19 cellular contexts compared by ENCODE assay signal in the genomic region with DNA sequence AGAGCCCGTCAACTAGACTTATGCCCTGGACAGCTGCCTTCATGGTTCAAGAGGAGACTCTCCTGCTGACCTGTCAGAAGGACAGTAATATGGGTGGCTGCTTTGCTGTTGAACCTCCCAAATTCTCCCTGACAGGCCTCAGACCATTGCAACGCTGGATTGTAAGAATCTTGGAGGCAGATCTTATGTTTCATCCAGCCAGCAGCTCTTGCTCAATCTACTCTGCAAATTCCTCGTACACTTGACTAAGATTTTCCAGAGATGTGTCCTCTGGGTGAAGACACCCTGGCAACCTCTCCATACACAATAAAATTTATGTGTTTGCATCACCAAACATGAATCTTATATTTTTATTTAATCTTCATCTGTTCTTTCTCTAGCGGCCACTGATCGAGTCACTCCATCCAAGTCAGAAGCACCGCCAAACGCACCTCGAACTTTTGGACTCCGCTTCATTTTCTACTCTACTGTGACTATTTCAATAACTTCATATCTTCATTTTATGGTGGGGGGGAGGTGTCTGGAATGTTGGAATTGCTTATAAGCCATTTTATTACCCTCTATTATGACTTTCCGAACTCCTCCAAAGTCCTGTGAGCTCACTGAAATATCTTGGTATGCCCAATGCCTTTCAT.
DNase-seq lines count a peak whose midpoint lies in the region; ATAC-seq, FAIRE-seq and TF ChIP-seq lines count a peak whose summit lies in the region.
"Had no signal": no experiment of that assay in that cellular context is flagged by ENCODE, and none has a peak within 500 bp of the region (broad histone marks: within the 10 kb centered on the region; RNA-seq: fewer than 3 reads in every experiment).

No MANE protein-coding gene starts in this region.

- CTCF ChIA-PET in K562 (lab: Yijun Ruan, JAX; ENCODE audit: low intra/inter-chr PET ratio) = interaction anchor here (2.5 kb wide), 1 partner anchor 453 kb away, joined by 10 read pairs; no protein-coding TSS in a partner anchor
- CTCF ChIA-PET in RWPE1 (lab: Yijun Ruan, JAX) = interaction anchor here (0.7 kb wide), 1 partner anchor 274 kb away, joined by 3 read pairs; no protein-coding TSS in a partner anchor

- peaks cover 11% of the 10 kb centered on the region; the same call in 1 of the 3 replicates for H3K36me3 ChIP-seq in K562 (ENCODE audit: control insufficient read depth, insufficient read depth, low read length)
- no peaks in the 10 kb centered on the region for H3K36me3 ChIP-seq in transverse colon

- FAIRE-seq in K562 (lab: Jason Lieb, UNC) (no peak), endometrium (lab: Jason Lieb, UNC) (peak; percentile 60)
- FAIRE-seq: GM12891, GM18507 had no signal

- intact Hi-C loops in K562 (cut with micrococcal nuclease) (loop anchor here (5.0 to 10.0 kb wide), 3 partner anchors 300 to 662 kb away; no protein-coding TSS in a partner anchor), transverse colon (cut with DNase I; ENCODE audit: low total_unique reads) (no loop called here)

- no peak for TF ChIP-seq CTCF in K562 (IDR thresholded peaks at IDR 0.05 in 2 of 3, conservative IDR thresholded peaks at IDR 0.05 in 1 of 3; ENCODE audit: insufficient read depth in 2 of 3, low read depth in 1 of 3, low read length in 3 of 3)
- TF ChIP-seq CTCF in transverse colon (IDR thresholded peaks at IDR 0.05) = no peak
- no peak for TF ChIP-seq CTCF in RWPE1 (conservative IDR thresholded peaks at IDR 0.05; ENCODE audit: low read depth)

- H3K4me1 ChIP-seq in K562 (replicated peaks in 1 of 2; ENCODE audit: control insufficient read depth in 2 of 2, insufficient read depth in 2 of 2, low read length in 2 of 2) (peaks cover 0 to 10% of the 10 kb centered on the region in 2 experiments; a peak in 3 of 5 replicates), transverse colon (peaks cover 0 to 2% (median 0%) of the 10 kb centered on the region in 4 donors)

- no peak for TF ChIP-seq RAD21 in K562 (CRISPR knock-in tag; conservative IDR thresholded peaks at IDR 0.05 in 1 of 2, IDR thresholded peaks at IDR 0.05 in 1 of 2)

- DNase-seq in K562 (ENCODE audit: extremely low read depth in 1 of 4, low spot score in 3 of 4) (no peak), mucosa of gallbladder (ENCODE audit: low spot score) (peak; percentile 17), transverse colon (no peak), NCI-H226 (no peak), RWPE1 (ENCODE audit: low spot score) (no peak), SIG-M5 treated with dmso at 0.1 percent for 504 hours (lab: John Stamatoyannopoulos, UW; ENCODE audit: unreplicated experiment) (no peak)
- DNase-seq: ACHN, COR-L47, GF-D8, KG1, NCI-H2029, NCI-H2171 treated with DMSO at 0.1 percent for 48 hours, NCI-H510A treated with DMSO at 0.1 percent for 48 hours, NCI-H82, PC-3 had no signal

- H3K4me3 ChIP-seq in K562 (no peak overlapping the region), transverse colon (no peak overlapping the region)
- H3K4me3 ChIP-seq: GM23338 had no signal

- in situ Hi-C loops in K562 (cut with MboI) (no loop called here), transverse colon (cut with MboI; ENCODE audit: low pct_ligation_motif_present in 1 of 4, low pct_unique_long_range_greater_than_20kb in 1 of 4, low sequenced_read_pairs in 3 of 4) (loop anchor here in 1 of 4 donors (25.0 kb wide), 1 partner anchor 455 kb away; no protein-coding TSS in a partner anchor)

- H4K20me1 ChIP-seq in K562 (replicated peaks; ENCODE audit: control insufficient read depth, insufficient read depth, low read length) = 0 out of 2 replicates have a peak, but pooled peaks cover 3% of the 10 kb centered on the region

- WGBS in K562 (ENCODE audit: insufficient coverage, low coverage, missing lambda C conversion rate) = 73% methylated on average over 10 of the region's 10 CpGs
- WGBS in transverse colon (ENCODE audit: low coverage in 1 of 2), 2 donors = 50 to 78% methylated on average over 7 to 10 of the region's 10 CpGs

- H3K9ac ChIP-seq in K562 (ENCODE audit: insufficient read depth in 1 of 2, low read depth in 2 of 2, low read length in 2 of 2) = no peak overlapping the region

- H3K27ac ChIP-seq in K562 (ENCODE audit: extremely low read depth, low read depth, low read length) = no peak overlapping the region
- H3K27ac ChIP-seq in transverse colon = peak overlapping the region in 3 of 4 donors; percentile 52 to 77 (median 60)
- no peak overlapping the region for H3K27ac ChIP-seq in RWPE1

- no peak for ATAC-seq in K562
- ATAC-seq: PC-3 had no signal

- no TSS peak for BruUV-seq in K562 (replicated peaks; lab: Mats Ljungman, UMichigan)

- H3K79me2 ChIP-seq in K562 (ENCODE audit: control insufficient read depth, insufficient read depth, low read length) = no peaks in the 10 kb centered on the region

- H2AFZ ChIP-seq in K562 (ENCODE audit: low read depth, low read length) = no peak overlapping the region
- H2AFZ ChIP-seq: GM23338 had no signal

- no peaks in the 10 kb centered on the region for H3K9me1 ChIP-seq in K562 (ENCODE audit: control insufficient read depth, insufficient read depth, low read length)

- no peak for TF ChIP-seq POLR2A in K562 (conservative IDR thresholded peaks at IDR 0.05)
- no peak for TF ChIP-seq POLR2A in transverse colon (IDR thresholded peaks at IDR 0.05)

- H3K9me3 ChIP-seq in K562 (replicated peaks; ENCODE audit: control insufficient read depth, insufficient read depth, low read depth, low read length) (no peaks in the 10 kb centered on the region), transverse colon (no peaks in the 10 kb centered on the region)

- H3K4me2 ChIP-seq in K562 (ENCODE audit: insufficient read depth, low read length) = no peak overlapping the region
- H3K4me2 ChIP-seq: GM23338 had no signal

- POLR2A ChIA-PET in K562 (lab: Yijun Ruan, JAX) = interaction anchor here (1.4 kb wide), 1 partner anchor 8 kb away, joined by 4 read pairs; no protein-coding TSS in a partner anchor
- POLR2A ChIA-PET in RWPE1 (lab: Yijun Ruan, JAX; ENCODE audit: low non-redundant PET) = no interaction called here

- TF ChIP-seq EP300 in K562 (IDR thresholded peaks at IDR 0.05; ENCODE audit: low read length) = no peak
- TF ChIP-seq EP300 in transverse colon (IDR thresholded peaks at IDR 0.05; ENCODE audit: low read depth) = peak; percentile 6

- H3K27me3 ChIP-seq in K562 (ENCODE audit: control insufficient read depth in 2 of 2, insufficient read depth in 2 of 2, low read length in 2 of 2) (no peaks in the 10 kb centered on the region), transverse colon (no peaks in the 10 kb centered on the region)

TF ChIP-seq in K562, 482 proteins besides CTCF, POLR2A, EP300 and RAD21:
- no peak for TF ChIP-seq NFE2L1 (tag; IDR thresholded peaks at IDR 0.05; ENCODE audit: borderline replicate concordance, low read depth)
- peak; percentile 43; the same call in 1 of the 2 replicates for TF ChIP-seq POLR2AphosphoS2 (IDR thresholded peaks at IDR 0.05; ENCODE audit: low read length)

Comparison
In these comparisons a context has a peak if more than half of its experiments do, and no peak if none do; other contexts are left out.
1. H3K27ac ChIP-seq: peak in transverse colon (3 of 4); none in K562 (single experiment) and RWPE1 (single experiment).